ENCODE assay signal across 8 cellular contexts in the genomic region with DNA sequence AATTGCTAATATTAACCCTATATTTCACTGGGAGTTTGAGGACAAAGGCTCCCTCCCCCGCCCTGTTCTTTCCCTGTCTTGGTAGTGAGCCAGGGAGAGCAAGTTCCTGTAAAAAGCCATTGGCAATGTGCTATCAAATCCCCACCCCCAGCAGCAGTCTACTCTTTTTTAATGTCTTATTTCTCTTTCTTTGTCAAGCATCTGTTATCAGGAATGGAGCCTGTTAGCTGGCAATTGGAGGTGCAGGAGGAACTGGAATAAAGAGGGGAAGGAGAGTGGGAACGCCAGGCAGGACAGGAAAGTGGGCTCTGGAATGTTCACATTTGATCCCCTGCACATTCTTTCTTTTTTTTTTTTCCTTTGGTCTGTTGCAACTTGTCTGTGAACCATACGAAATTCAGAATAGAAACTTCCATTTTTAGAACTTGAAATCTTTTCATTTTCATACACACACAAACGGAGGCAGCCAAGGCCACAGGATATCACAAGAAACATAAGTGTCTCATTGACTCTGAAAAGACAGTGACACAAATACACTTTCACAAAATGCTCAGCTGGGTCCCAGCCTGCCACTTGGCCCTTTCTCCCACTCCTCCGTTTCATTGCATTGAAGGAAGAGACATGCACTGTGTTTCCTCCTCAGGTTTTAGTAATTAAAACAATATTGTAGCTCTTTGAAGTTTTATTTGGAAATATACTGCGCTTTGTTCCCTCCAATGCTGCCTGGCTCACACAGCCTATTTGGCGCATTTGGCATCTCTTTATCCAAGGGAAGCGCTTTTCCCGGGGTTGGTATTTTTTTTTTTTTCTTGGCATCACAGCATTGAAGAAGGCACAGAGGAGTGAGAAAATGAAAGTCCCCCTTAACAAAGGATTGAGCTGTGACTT.
A peak's percentile ranks its signal among the peaks of the same experiment; 100 is the strongest.
DNase-seq lines count a peak whose midpoint lies in the region; ATAC-seq and TF ChIP-seq lines count a peak whose summit lies in the region.

No MANE protein-coding gene starts in this region.

- peaks cover 18% of the 10 kb centered on the region for H3K4me1 Mint-ChIP-seq in endothelial cell (ENCODE audit: unreplicated experiment)

- no peak overlapping the region for H4K91ac ChIP-seq in neuronal stem cell (ENCODE audit: low read depth, low read length, poor library complexity)

- no peak overlapping the region for H3K23ac ChIP-seq in neuronal stem cell (ENCODE audit: low read depth, low read length, poor library complexity)

- H2BK15ac ChIP-seq in neuronal stem cell (ENCODE audit: low read length): no peak overlapping the region

- no peaks in the 10 kb centered on the region for H3K27me3 Mint-ChIP-seq in endothelial cell (ENCODE audit: unreplicated experiment)

- H3K27me3 ChIP-seq in neuronal stem cell (ENCODE audit: control insufficient read depth in 3 of 3, insufficient read depth in 3 of 3, low read depth in 1 of 3, low read length in 3 of 3): no peaks in the 10 kb centered on the region

- H2BK120ac ChIP-seq in neuronal stem cell (ENCODE audit: low read depth, low read length): no peak overlapping the region

- H3K27ac Mint-ChIP-seq in endothelial cell (ENCODE audit: unreplicated experiment): peak overlapping the region; percentile 95

- H2AFZ ChIP-seq in neuronal stem cell (ENCODE audit: low read length): peak overlapping the region; percentile 21

- H2AK5ac ChIP-seq in neuronal stem cell (ENCODE audit: low read depth, low read length): no peak overlapping the region

- no peak overlapping the region for H3K9ac ChIP-seq in neuronal stem cell (ENCODE audit: low read depth, low read length, poor library complexity)

- no peaks in the 10 kb centered on the region for H3K36me3 Mint-ChIP-seq in endothelial cell (ENCODE audit: low read depth, unreplicated experiment)

- H3K79me1 ChIP-seq in neuronal stem cell (ENCODE audit: low read depth, low read length): no peaks in the 10 kb centered on the region

- ATAC-seq in GM18520 (IDR thresholded peaks at IDR 0.05; ENCODE audit: unreplicated experiment): peak; percentile 38
- peak; percentile 46 for ATAC-seq in HG02763 (IDR thresholded peaks at IDR 0.05; ENCODE audit: unreplicated experiment)
- no peak for ATAC-seq in HG02970 (IDR thresholded peaks at IDR 0.05; ENCODE audit: low FRiP score, unreplicated experiment)

- no peaks in the 10 kb centered on the region for H3K9me3 Mint-ChIP-seq in endothelial cell (ENCODE audit: unreplicated experiment)

- H2BK5ac ChIP-seq in neuronal stem cell (ENCODE audit: low read length): no peak overlapping the region

- H4K8ac ChIP-seq in neuronal stem cell (ENCODE audit: low read depth, low read length): no peak overlapping the region

- no peak overlapping the region for H3K4ac ChIP-seq in neuronal stem cell (ENCODE audit: low read length)

- H3K14ac ChIP-seq in neuronal stem cell (ENCODE audit: low read length): no peak overlapping the region

- no CpG with 5 or more reads among the region's 9 CpGs for WGBS in neuronal stem cell (ENCODE audit: extremely low coverage in 2 of 2, insufficient read length in 2 of 2, insufficient replicate concordance in 1 of 2), 2 donors

- TF ChIP-seq CTCF in endothelial cell (IDR thresholded peaks at IDR 0.05; ENCODE audit: unreplicated experiment): no peak

- peaks cover 0 to 17% of the 10 kb centered on the region in 2 donors for H3K9me3 ChIP-seq in neuronal stem cell (replicated peaks in 1 of 2; ENCODE audit: control insufficient read depth in 2 of 2, insufficient read depth in 1 of 2, low read depth in 1 of 2, low read length in 2 of 2)

- no peak overlapping the region for H3K4me2 ChIP-seq in neuronal stem cell (ENCODE audit: insufficient read depth, low read length, poor library complexity, severe bottlenecking)

- peaks cover 31 to 51% of the 10 kb centered on the region in 2 donors for H3K4me1 ChIP-seq in neuronal stem cell (ENCODE audit: control insufficient read depth in 2 of 2, insufficient read depth in 1 of 2, low read depth in 1 of 2, low read length in 2 of 2)

- no peak overlapping the region for H3K4me3 Mint-ChIP-seq in endothelial cell (ENCODE audit: unreplicated experiment)

- DNase-seq in NCI-H2196 treated with DMSO at 0.1 percent for 48 hours (lab: John Stamatoyannopoulos, UW; ENCODE audit: unreplicated experiment): peak; percentile 69
- DNase-seq in endothelial cell (ENCODE audit: low spot score): no peak
- no peak for DNase-seq in neuronal stem cell (ENCODE audit: low spot score)
- DNase-seq in activated T-cell treated with anti-CD3 and anti-CD28 coated beads for 4 hours: no peak
- no peak for DNase-seq in activated CD8-positive, alpha-beta memory T cell treated with anti-CD3 and anti-CD28 coated beads, Interleukin-2, amount 50 U/mL, for 48 hours

- peak overlapping the region; percentile 61 for H3K27ac ChIP-seq in neuronal stem cell (replicated peaks; ENCODE audit: low read length)

- H2BK12ac ChIP-seq in neuronal stem cell (ENCODE audit: low read length): no peak overlapping the region

- H3K18ac ChIP-seq in neuronal stem cell (ENCODE audit: low read length): no peak overlapping the region

- no peaks in the 10 kb centered on the region for H3K36me3 ChIP-seq in neuronal stem cell (replicated peaks in 1 of 2; ENCODE audit: control insufficient read depth in 2 of 2, insufficient read depth in 2 of 2, low read length in 2 of 2)

- peak overlapping the region in 1 of 2 donors; percentile 33 for H3K4me3 ChIP-seq in neuronal stem cell (ENCODE audit: low read length in 2 of 2)
